Comparison of ENCODE assay signal across 11 cellular contexts in genomic region chr2:189393440-189394111, GRCh38. TPM values are rescaled to one million over a fixed set of nuclear protein-coding genes. Genes with fewer than 3 reads are reported as not detected.
DNase-seq lines count a peak whose midpoint lies in the region; ATAC-seq and TF ChIP-seq lines count a peak whose summit lies in the region.
"Had no signal": no experiment of that assay in that cellular context is flagged by ENCODE, and none has a peak within 500 bp of the region (broad histone marks: within the 10 kb centered on the region; RNA-seq: fewer than 3 reads in every experiment).

No MANE protein-coding gene starts in this region.

- no peaks in the 10 kb centered on the region for H3K9me3 Mint-ChIP-seq in MCF 10A (ENCODE audit: unreplicated experiment)

- POLR2A ChIA-PET in MCF 10A (lab: Yijun Ruan, JAX), result interaction anchor here (0.5 to 1.5 kb wide), 11 partner anchors 11 to 851 kb away, joined by 3 to 8 read pairs (median 3); no protein-coding TSS in a partner anchor

- no peak overlapping the region for H3K4me3 ChIP-seq in heart left ventricle
- H3K4me3 ChIP-seq in right atrium auricular region, result no peak overlapping the region
- no peak overlapping the region for H3K4me3 ChIP-seq in left lung
- H3K4me3 ChIP-seq in vagina, result no peak overlapping the region
- H3K4me3 ChIP-seq: ovary had no signal

- no TSS peak for BruUV-seq in MCF 10A (replicated peaks; lab: Mats Ljungman, UMichigan)

- no peak for TF ChIP-seq CTCF in heart left ventricle (IDR thresholded peaks at IDR 0.05)
- TF ChIP-seq CTCF in right atrium auricular region (IDR thresholded peaks at IDR 0.05), result no peak
- TF ChIP-seq CTCF in MCF 10A (IDR thresholded peaks at IDR 0.05; ENCODE audit: unreplicated experiment), result no peak
- no peak for TF ChIP-seq CTCF in left lung (IDR thresholded peaks at IDR 0.05)
- no peak for TF ChIP-seq CTCF in vagina (IDR thresholded peaks at IDR 0.05)

- intact Hi-C loops in heart left ventricle (cut with DNase I) (no loop called here), MCF 10A (cut with micrococcal nuclease) (no loop called here), left lung (cut with DNase I) (no loop called here), vagina (cut with DNase I) (no loop called here)

- H3K4me3 Mint-ChIP-seq in MCF 10A (ENCODE audit: unreplicated experiment), result no peak overlapping the region

- peaks cover 13% of the 10 kb centered on the region for H3K4me1 Mint-ChIP-seq in MCF 10A (ENCODE audit: insufficient read depth, unreplicated experiment)

- peak in 2 of 4 donors; percentile 30 to 81 for ATAC-seq in heart left ventricle
- ATAC-seq in left lung, result peak; percentile 79
- no peak for ATAC-seq in HG02678 (IDR thresholded peaks at IDR 0.05; ENCODE audit: unreplicated experiment)

- H3K36me3 ChIP-seq in heart left ventricle (no peaks in the 10 kb centered on the region), right atrium auricular region (no peaks in the 10 kb centered on the region), left lung (no peaks in the 10 kb centered on the region), vagina (no peaks in the 10 kb centered on the region)
- H3K36me3 ChIP-seq: ovary had no signal

- no peaks in the 10 kb centered on the region for H3K4me1 ChIP-seq in heart left ventricle
- H3K4me1 ChIP-seq in right atrium auricular region, result no peaks in the 10 kb centered on the region
- no peaks in the 10 kb centered on the region for H3K4me1 ChIP-seq in left lung
- H3K4me1 ChIP-seq in vagina, result no peaks in the 10 kb centered on the region

- no peaks in the 10 kb centered on the region for H3K36me3 Mint-ChIP-seq in MCF 10A (ENCODE audit: insufficient read depth, unreplicated experiment)

- peak overlapping the region in 10 of 12 donors; percentile 8 to 66 (median 36) for H3K27ac ChIP-seq in heart left ventricle
- H3K27ac ChIP-seq in right atrium auricular region, result peak overlapping the region in 1 of 2 donors; percentile 54
- H3K27ac ChIP-seq in left lung, result peak overlapping the region in 1 of 2 donors; percentile 34
- peak overlapping the region; percentile 38 for H3K27ac ChIP-seq in vagina
- H3K27ac ChIP-seq: ovary had no signal

- H3K9me3 ChIP-seq in heart left ventricle, result peaks cover 0 to 20% (median 0%) of the 10 kb centered on the region in 12 donors
- H3K9me3 ChIP-seq in right atrium auricular region, result peaks cover 0 to 7% of the 10 kb centered on the region in 2 donors
- H3K9me3 ChIP-seq in left lung, result no peaks in the 10 kb centered on the region
- H3K9me3 ChIP-seq in vagina, result no peaks in the 10 kb centered on the region
- H3K9me3 ChIP-seq: ovary had no signal

- TF ChIP-seq POLR2A in heart left ventricle (IDR thresholded peaks at IDR 0.05) (no peak), vagina (IDR thresholded peaks at IDR 0.05) (no peak)

- CTCF ChIA-PET in MCF 10A (lab: Yijun Ruan, JAX), result interaction anchor here (1.3 kb wide), 1 partner anchor 18 kb away, joined by 5 read pairs; no protein-coding TSS in a partner anchor

- no peaks in the 10 kb centered on the region for H3K27me3 Mint-ChIP-seq in MCF 10A (ENCODE audit: insufficient read depth, unreplicated experiment)

- WGBS in heart left ventricle, 4 donors, result 72 to 82% (median 77%) methylated on average over 2 of the region's 2 CpGs

- H3K27me3 ChIP-seq in heart left ventricle, result no peaks in the 10 kb centered on the region
- H3K27me3 ChIP-seq in right atrium auricular region, result no peaks in the 10 kb centered on the region
- no peaks in the 10 kb centered on the region for H3K27me3 ChIP-seq in left lung
- H3K27me3 ChIP-seq in vagina, result no peaks in the 10 kb centered on the region
- H3K27me3 ChIP-seq: ovary had no signal

- DNase-seq in heart left ventricle, result peak in 1 of 5 donors; percentile 33
- DNase-seq in right atrium auricular region (ENCODE audit: low spot score), result no peak
- peak; percentile 90 for DNase-seq in MCF 10A (ENCODE audit: unreplicated experiment)
- DNase-seq in left lung, result no peak
- no peak for DNase-seq in vagina (ENCODE audit: extremely low spot score in 2 of 2)
- DNase-seq in NCI-H510A treated with DMSO at 0.1 percent for 48 hours (lab: John Stamatoyannopoulos, UW), result no peak
- no peak for DNase-seq in Kasumi-1 (lab: John Stamatoyannopoulos, UW)
- DNase-seq: activated CD8-positive, alpha-beta memory T cell treated with anti-CD3 and anti-CD28 coated beads, Interleukin-2, amount 50 U/mL, for 48 hours; ovary; SIG-M5 had no signal

- H3K27ac Mint-ChIP-seq in MCF 10A (ENCODE audit: low read depth, unreplicated experiment), result peak overlapping the region; percentile 84

RNA-seq across cellular contexts. Expression of gene WDR75, which starts 47.7 kb away (rescaled TPM):
- total RNA-seq in heart left ventricle (10 to 100 TPM; 11.2 to 22.0 (median 14.9) TPM), right atrium auricular region (10 to 100 TPM; 11.8 to 15.9 TPM), MCF 10A (2022) (50.3 and 52.5 TPM in 2 replicates), left lung (10 to 100 TPM; 24.6 to 34.3 TPM), vagina (30.7 TPM)
- 10 to 100 TPM; 10.6 to 18.8 TPM for polyA plus RNA-seq in heart left ventricle
